Comparison of ENCODE assay signal across 18 cellular contexts in the genomic region with DNA sequence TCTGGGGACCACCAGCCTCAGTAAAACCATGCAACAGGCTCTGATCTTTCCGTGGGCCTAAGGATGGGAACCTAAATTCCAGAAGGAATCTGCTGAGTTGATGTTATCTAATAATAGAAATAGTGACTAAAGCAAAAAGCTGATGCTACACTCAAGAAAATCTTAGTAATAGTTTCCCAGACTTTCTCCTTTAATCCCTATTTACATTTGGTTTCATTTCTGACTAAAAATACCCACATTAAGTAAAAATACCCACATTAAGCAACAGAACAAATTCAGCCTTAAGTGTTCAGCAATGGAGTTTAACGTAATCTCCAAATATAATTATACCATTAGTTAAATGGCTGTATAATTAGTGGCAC. TPM values are rescaled to one million over a fixed set of nuclear protein-coding genes. Genes with fewer than 3 reads are reported as not detected.
DNase-seq lines count a peak whose midpoint lies in the region; ATAC-seq and TF ChIP-seq lines count a peak whose summit lies in the region.
"Had no signal": no experiment of that assay in that cellular context is flagged by ENCODE, and none has a peak within 500 bp of the region (broad histone marks: within the 10 kb centered on the region; RNA-seq: fewer than 3 reads in every experiment).

No MANE protein-coding gene starts in this region.

- WGBS in mesenchymal stem cell: 60% methylated on average over 1 of the region's 2 CpGs

- H3K27me3 ChIP-seq in mesenchymal stem cell (ENCODE audit: control insufficient read depth in 1 of 2, insufficient read depth in 1 of 2, low read length in 2 of 2): peaks cover 0 to 3% of the 10 kb centered on the region in 2 experiments
- no peaks in the 10 kb centered on the region for H3K27me3 ChIP-seq in thoracic aorta (replicated peaks; ENCODE audit: insufficient read depth)
- H3K27me3 ChIP-seq: BLaER1 had no signal

- no peak overlapping the region for H2BK15ac ChIP-seq in mesenchymal stem cell (ENCODE audit: low read depth, poor library complexity, severe bottlenecking)

- H3K36me3 ChIP-seq in mesenchymal stem cell (ENCODE audit: control insufficient read depth in 1 of 2, insufficient read depth in 2 of 2, low read depth in 1 of 2, low read length in 2 of 2) (peaks cover 0 to 11% of the 10 kb centered on the region in 2 experiments), thoracic aorta (no peaks in the 10 kb centered on the region)
- H3K36me3 ChIP-seq: BLaER1 had no signal

- H3K4me3 ChIP-seq in mesenchymal stem cell (ENCODE audit: insufficient read depth in 1 of 2, low read depth in 1 of 2, low read length in 2 of 2): peak overlapping the region in 1 of 2 experiments; percentile 44
- H3K4me3 ChIP-seq in thoracic aorta: no peak overlapping the region
- H3K4me3 ChIP-seq: BLaER1 had no signal

- H3K9ac ChIP-seq in mesenchymal stem cell (ENCODE audit: low read length): peak overlapping the region; percentile 67
- H3K9ac ChIP-seq: BLaER1, SK-N-SH had no signal

- peak; percentile 50 for ATAC-seq in thoracic aorta (ENCODE audit: insufficient number of reproducible peaks, low FRiP score, low read depth)

- no peak overlapping the region for H3K18ac ChIP-seq in mesenchymal stem cell (ENCODE audit: low read depth in 1 of 2, low read length in 2 of 2)

- H2BK12ac ChIP-seq in mesenchymal stem cell (ENCODE audit: low read length in 2 of 2): no peak overlapping the region

- H3K4me2 ChIP-seq in mesenchymal stem cell (ENCODE audit: low read length, poor library complexity, severe bottlenecking): no peak overlapping the region
- H3K4me2 ChIP-seq: BLaER1, SK-N-SH had no signal

- no peak overlapping the region for H4K8ac ChIP-seq in mesenchymal stem cell (ENCODE audit: low read length)

- TF ChIP-seq CTCF in thoracic aorta (IDR thresholded peaks at IDR 0.05) (no peak), GM13976 (IDR thresholded peaks at IDR 0.05; ENCODE audit: borderline replicate concordance, control extremely low read depth, extremely low read depth, insufficient read depth, missing control alignments) (no peak)

- H3K9me3 ChIP-seq in mesenchymal stem cell (ENCODE audit: control insufficient read depth, low read length): no peaks in the 10 kb centered on the region
- no peaks in the 10 kb centered on the region for H3K9me3 ChIP-seq in thoracic aorta
- H3K9me3 ChIP-seq: BLaER1, SK-N-SH had no signal

- peaks cover 3% of the 10 kb centered on the region for H3K4me1 ChIP-seq in mesenchymal stem cell (ENCODE audit: control insufficient read depth, insufficient read depth, low read depth, low read length)
- H3K4me1 ChIP-seq in thoracic aorta (ENCODE audit: control insufficient read depth in 1 of 2, low read depth in 2 of 2): no peaks in the 10 kb centered on the region

- no peak overlapping the region for H3K4ac ChIP-seq in mesenchymal stem cell (ENCODE audit: low read depth in 1 of 2, low read length in 2 of 2)

- H2BK120ac ChIP-seq in mesenchymal stem cell (ENCODE audit: low read depth, low read length): no peak overlapping the region

- H2AK5ac ChIP-seq in mesenchymal stem cell (ENCODE audit: low read length, severe bottlenecking): no peak overlapping the region

- H2AFZ ChIP-seq in mesenchymal stem cell (ENCODE audit: low read depth, low read length): no peak overlapping the region

- H4K91ac ChIP-seq in mesenchymal stem cell (ENCODE audit: low read length): no peak overlapping the region

- H3K23ac ChIP-seq in mesenchymal stem cell (ENCODE audit: low read length in 2 of 2): no peak overlapping the region

- H2BK5ac ChIP-seq in mesenchymal stem cell (ENCODE audit: low read depth, low read length, poor library complexity, severe bottlenecking): no peak overlapping the region

- in situ Hi-C loops in GM13976 (cut with MboI; ENCODE audit: low sequenced_read_pairs, unreplicated experiment): no loop called here

- DNase-seq in EH (ENCODE audit: low read depth): peak; percentile 70
- DNase-seq in amniotic epithelial cell (ENCODE audit: low read depth): peak; percentile 52
- peak; percentile 47 for DNase-seq in mesenchymal stem cell
- no peak for DNase-seq in thoracic aorta (ENCODE audit: low spot score)
- DNase-seq in NCI-H1694 (lab: John Stamatoyannopoulos, UW): no peak
- no peak for DNase-seq in HUDEP-2 (lab: John Stamatoyannopoulos, UW; ENCODE audit: unreplicated experiment in 76 of 76)
- DNase-seq in GM13976 (ENCODE audit: low spot score): no peak
- DNase-seq: CD8-positive, alpha-beta memory T cell; DMS 273 treated with DMSO at 0.1 percent for 48 hours; EL; KG1; NCI-H1092; NCI-H2107; NCI-H226; NCI-H526 treated with DMSO at 0.1 percent for 48 hours; Right ventricle myocardium superior; SK-N-SH had no signal

- H3K27ac ChIP-seq in mesenchymal stem cell (ENCODE audit: low read length, poor library complexity, severe bottlenecking) (no peak overlapping the region), thoracic aorta (no peak overlapping the region)
- H3K27ac ChIP-seq: BLaER1 had no signal

- no peak overlapping the region for H3K14ac ChIP-seq in mesenchymal stem cell (ENCODE audit: low read length in 2 of 2)

- no peaks in the 10 kb centered on the region for H3K79me1 ChIP-seq in mesenchymal stem cell (replicated peaks; ENCODE audit: low read length, poor library complexity, severe bottlenecking)

RNA-seq across cellular contexts. Expression of gene CCBE1, which starts 50.3 kb away (rescaled TPM):
- polyA plus RNA-seq in mesenchymal stem cell (2013, experiment 1 of 2): 0.47 TPM
- 0.48 TPM for polyA plus RNA-seq in mesenchymal stem cell (2013, experiment 2 of 2)
- 1 to 10 TPM; 1.6 to 1.8 TPM for total RNA-seq in thoracic aorta
- total RNA-seq: CD8-positive, alpha-beta memory T cell had no signal
- polyA plus RNA-seq: CD8-positive, alpha-beta memory T cell had no signal

Comparison
In these comparisons a context has a peak if more than half of its experiments do, and no peak if none do; other contexts are left out.
1. DNase-seq: peak in EH (single experiment), amniotic epithelial cell (single experiment) and mesenchymal stem cell (single experiment); none in thoracic aorta (single experiment), NCI-H1694 (single experiment), HUDEP-2 (0 of 76) and GM13976 (single experiment).